26 cellular contexts compared by ENCODE assay signal in the genomic region with DNA sequence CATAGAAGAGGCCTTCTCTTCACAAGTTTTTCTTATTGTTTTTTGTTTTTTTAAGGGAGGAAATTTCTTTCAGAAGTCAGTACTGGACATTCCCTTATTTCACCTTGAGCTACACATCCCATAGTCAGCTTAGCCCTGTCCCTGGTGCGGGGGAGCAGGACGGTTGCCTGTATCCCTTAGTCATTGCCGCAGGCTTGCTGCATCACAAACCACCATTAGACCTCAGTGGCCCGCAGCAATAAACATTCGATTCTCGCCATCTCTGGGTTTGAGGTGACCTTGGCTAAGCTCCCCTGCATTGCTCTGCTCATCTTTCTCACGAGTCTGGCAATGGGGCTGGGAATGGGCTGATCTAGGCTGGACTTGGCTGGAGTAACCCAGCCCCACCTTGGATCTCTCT.
"Had no signal": no experiment of that assay in that cellular context is flagged by ENCODE, and none has a peak within 500 bp of the region (broad histone marks: within the 10 kb centered on the region; RNA-seq: fewer than 3 reads in every experiment).

No MANE protein-coding gene starts in this region.

- H3K9me3 Mint-ChIP-seq: activated naive CD4-positive, alpha-beta T cell treated with anti-CD3 and anti-CD28 coated beads for 36 hours; T-cell had no signal

- H3K9me3 ChIP-seq: adrenal gland, body of pancreas, breast epithelium had no signal

- H3K4me1 ChIP-seq: adrenal gland, body of pancreas, breast epithelium had no signal

- H3K27me3 ChIP-seq: adrenal gland, body of pancreas, breast epithelium had no signal

- H3K36me3 Mint-ChIP-seq: T-cell had no signal

- H3K27ac Mint-ChIP-seq: activated naive CD4-positive, alpha-beta T cell treated with anti-CD3 and anti-CD28 coated beads for 36 hours; T-cell had no signal

- DNase-seq: activated CD4-positive, alpha-beta T cell treated with anti-CD3 and anti-CD28 coated beads, Interleukin-2, amount 10 ng/mL, durations not matched to agents 24 days and 14 days; activated CD4-positive, alpha-beta T cell treated with anti-CD3 and anti-CD28 coated beads, Interleukin-2, amount 50 U/mL, for 4 hours; activated CD8-positive, alpha-beta memory T cell treated with anti-CD3 and anti-CD28 coated beads, Interleukin-2, amount 50 U/mL, for 4 hours; activated gamma-delta T cell treated with Interleukin-2 at 50 U/mL for 16 hours; activated naive CD4-positive, alpha-beta T cell treated with anti-CD3 and anti-CD28 coated beads for 36 hours; activated T-cell treated with anti-CD3 and anti-CD28 coated beads, Interleukin-2, amount 50 U/mL, for 48 hours; adrenal gland; body of pancreas; MM.1S; NCI-H1105; NCI-H1436; NCI-H1694; NCI-H1930; NCI-H2081 treated with DMSO at 0.1 percent for 48 hours; NCI-H345; NCI-H524 treated with DMSO at 0.1 percent for 48 hours; PC-9; SIG-M5; T-cell; T1000 had no signal

- H3K27me3 Mint-ChIP-seq: activated CD4-positive, alpha-beta T cell treated with anti-CD3 and anti-CD28 coated beads, Interleukin-2, amount 10 ng/mL, durations not matched to agents 24 days and 14 days; T-cell had no signal

- H3K4me3 Mint-ChIP-seq: activated CD4-positive, alpha-beta T cell treated with anti-CD3 and anti-CD28 coated beads, Interleukin-2, amount 10 ng/mL, durations not matched to agents 24 days and 14 days; activated naive CD4-positive, alpha-beta T cell treated with anti-CD3 and anti-CD28 coated beads for 36 hours; T-cell had no signal

- H3K36me3 ChIP-seq: adrenal gland, breast epithelium had no signal

- H3K4me3 ChIP-seq: adrenal gland, body of pancreas, breast epithelium, PC-9 had no signal

- H3K27ac ChIP-seq: adrenal gland, body of pancreas, breast epithelium, KMS-11, PC-9, RWPE1 had no signal

- ATAC-seq: activated naive CD4-positive, alpha-beta T cell treated with anti-CD3 and anti-CD28 coated beads, Interleukin-2, amount 50 U/mL, for 72 hours; body of pancreas; Right ventricle myocardium inferior; SK-N-SH treated with all-trans-retinoic acid at 6 μM for 48 hours; T-cell had no signal
